In the genomic region with DNA sequence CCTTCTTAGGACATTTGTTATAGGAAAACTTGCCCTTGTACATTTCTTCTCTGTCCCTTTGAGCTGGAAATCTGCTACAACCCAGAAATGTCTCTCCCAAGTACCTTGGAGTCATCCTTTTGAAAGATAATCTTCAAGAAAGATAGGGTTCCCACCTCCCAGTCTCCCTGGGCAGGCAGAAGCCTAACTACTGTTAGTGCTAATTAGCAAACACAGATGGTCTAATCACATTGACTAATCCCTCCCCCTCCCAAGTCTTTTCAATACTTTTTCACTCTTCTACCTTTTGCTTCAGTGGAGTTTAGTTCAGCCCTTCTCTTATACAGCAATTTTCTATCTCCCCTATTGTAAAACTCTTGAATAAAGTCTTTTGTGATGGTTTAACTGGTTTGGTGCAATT, we compare ENCODE assay signal across 17 cellular contexts.
A peak's percentile ranks its signal among the peaks of the same experiment; 100 is the strongest.
DNase-seq lines count a peak whose midpoint lies in the region; FAIRE-seq and TF ChIP-seq lines count a peak whose summit lies in the region.
"Had no signal": no experiment of that assay in that cellular context is flagged by ENCODE, and none has a peak within 500 bp of the region (broad histone marks: within the 10 kb centered on the region; RNA-seq: fewer than 3 reads in every experiment).

No MANE protein-coding gene starts in this region.

- H3K4me3 Mint-ChIP-seq in endodermal cell = peak overlapping the region; percentile 2
- H3K4me3 Mint-ChIP-seq: CD8-positive, alpha-beta memory T cell had no signal

- peak overlapping the region; percentile 83 for H3K27ac Mint-ChIP-seq in endodermal cell

- H3K27ac ChIP-seq in HUES48 (ENCODE audit: low read depth, low read length) (peak overlapping the region; percentile 29), endodermal cell (ENCODE audit: low read depth, low read length) (no peak overlapping the region), right atrium auricular region (no peak overlapping the region)
- H3K27ac ChIP-seq: Peyer's patch had no signal

- no peak overlapping the region for H3K4me3 ChIP-seq in HUES48 (ENCODE audit: low read depth, low read length)
- peak overlapping the region; percentile 31 for H3K4me3 ChIP-seq in endodermal cell (ENCODE audit: low read length)
- H3K4me3 ChIP-seq in right atrium auricular region = no peak overlapping the region
- H3K4me3 ChIP-seq: Peyer's patch had no signal

- H3K27me3 ChIP-seq in HUES48 (ENCODE audit: control insufficient read depth, insufficient read depth, low read length) (no peaks in the 10 kb centered on the region), endodermal cell (ENCODE audit: control insufficient read depth, insufficient read depth, low read length, poor library complexity, severe bottlenecking) (no peaks in the 10 kb centered on the region), right atrium auricular region (no peaks in the 10 kb centered on the region)
- H3K27me3 ChIP-seq: Peyer's patch had no signal

- H3K36me3 Mint-ChIP-seq in endodermal cell (ENCODE audit: low read depth) = peaks cover 8% of the 10 kb centered on the region

- peaks cover 21% of the 10 kb centered on the region for H3K9me3 Mint-ChIP-seq in endodermal cell

- FAIRE-seq in urothelium cell line (lab: Jason Lieb, UNC) = no peak

- DNase-seq in NCI-H82 treated with DMSO at 0.1 percent for 48 hours (lab: John Stamatoyannopoulos, UW; ENCODE audit: unreplicated experiment) = peak; percentile 80
- DNase-seq in endodermal cell = peak; percentile 55
- DNase-seq in urothelium cell line (ENCODE audit: low spot score) = peak; percentile 3
- DNase-seq in NCI-H1092 treated with DMSO at 0.1 percent for 48 hours (lab: John Stamatoyannopoulos, UW) = no peak
- DNase-seq in NCI-H1694 (lab: John Stamatoyannopoulos, UW) = no peak
- DNase-seq in right atrium auricular region (ENCODE audit: low spot score) = no peak
- DNase-seq: C1 segment of cervical spinal cord; CD8-positive, alpha-beta memory T cell; GDM1; KG1; MV-4-11; NCI-H1417; NCI-H1930; NCI-H526 treated with DMSO at 0.1 percent for 48 hours; NK-92 treated with Interleukin-12 subunit alpha and Interleukin-12 subunit beta, amount 100 ng/mL, for 24 hours; Peyer's patch had no signal

- H3K27me3 Mint-ChIP-seq in endodermal cell (ENCODE audit: insufficient read depth) = no peaks in the 10 kb centered on the region
- H3K27me3 Mint-ChIP-seq: CD8-positive, alpha-beta memory T cell had no signal

- TF ChIP-seq CTCF in endodermal cell (conservative IDR thresholded peaks at IDR 0.05) (no peak), right atrium auricular region (IDR thresholded peaks at IDR 0.05) (no peak)

- H3K9ac ChIP-seq in HUES48 (ENCODE audit: low read depth, low read length) = no peak overlapping the region
- H3K9ac ChIP-seq in endodermal cell (ENCODE audit: extremely low read depth, low read length, poor library complexity, severe bottlenecking) = no peak overlapping the region

- H3K36me3 ChIP-seq in HUES48 (ENCODE audit: control insufficient read depth, insufficient read depth, low read length) = no peaks in the 10 kb centered on the region
- H3K36me3 ChIP-seq in endodermal cell (ENCODE audit: control insufficient read depth, insufficient read depth, low read length) = no peaks in the 10 kb centered on the region
- H3K36me3 ChIP-seq in right atrium auricular region = no peaks in the 10 kb centered on the region
- H3K36me3 ChIP-seq: Peyer's patch had no signal

- peaks cover 32% of the 10 kb centered on the region for H3K4me1 Mint-ChIP-seq in endodermal cell
- H3K4me1 Mint-ChIP-seq: CD8-positive, alpha-beta memory T cell had no signal

- H3K4me1 ChIP-seq in HUES48 (ENCODE audit: control insufficient read depth, insufficient read depth, low read length) = peaks cover 12% of the 10 kb centered on the region; the same call in 1 of the 2 replicates
- peaks cover 5% of the 10 kb centered on the region for H3K4me1 ChIP-seq in endodermal cell (ENCODE audit: control insufficient read depth, insufficient read depth, low read length)
- H3K4me1 ChIP-seq in right atrium auricular region = no peaks in the 10 kb centered on the region
- H3K4me1 ChIP-seq: Peyer's patch had no signal

- H3K9me3 ChIP-seq in HUES48 (ENCODE audit: control insufficient read depth, insufficient read depth, low read length) (peaks cover 8% of the 10 kb centered on the region; the same call in 1 of the 2 replicates), endodermal cell (ENCODE audit: control insufficient read depth, low read length) (peaks cover 22% of the 10 kb centered on the region), right atrium auricular region (no peaks in the 10 kb centered on the region)
- H3K9me3 ChIP-seq: Peyer's patch had no signal

Comparison
In these comparisons a context has a peak if more than half of its experiments do, and no peak if none do; other contexts are left out.
1. DNase-seq: peak in NCI-H82 treated with DMSO at 0.1 percent for 48 hours (single experiment), endodermal cell (single experiment) and urothelium cell line (single experiment); none in NCI-H1092 treated with DMSO at 0.1 percent for 48 hours (single experiment), NCI-H1694 (single experiment) and right atrium auricular region (single experiment).